Comparison of ENCODE assay signal across 23 cellular contexts in genomic region chr19:14061751-14062557, GRCh38. TPM values are rescaled to one million over a fixed set of nuclear protein-coding genes. Genes with fewer than 3 reads are reported as not detected.
A peak's percentile ranks its signal among the peaks of the same experiment; 100 is the strongest.
DNase-seq lines count a peak whose midpoint lies in the region; ATAC-seq, FAIRE-seq and TF ChIP-seq lines count a peak whose summit lies in the region.
"Had no signal": no experiment of that assay in that cellular context is flagged by ENCODE, and none has a peak within 500 bp of the region (broad histone marks: within the 10 kb centered on the region; RNA-seq: fewer than 3 reads in every experiment).

TSS of gene PALM3 (minus strand) at chr19:14062076. CDS start at chr19:14061980, 96 bp downstream.

- ATAC-seq in SK-N-SH treated with all-trans-retinoic acid at 6 μM for 48 hours (no peak), esophagus mucosa (peak; percentile 21), GM19023 (IDR thresholded peaks at IDR 0.05; ENCODE audit: unreplicated experiment) (no peak), HG02623 (IDR thresholded peaks at IDR 0.05; ENCODE audit: unreplicated experiment) (no peak)
- ATAC-seq: activated CD4-positive, CD25-positive, alpha-beta regulatory T cell treated with anti-CD3 and anti-CD28 coated beads, Interleukin-2, amount 50 U/mL, for 24 hours; foreskin keratinocyte; HCT116 had no signal

- POLR2A ChIA-PET in SK-N-SH (lab: Yijun Ruan, JAX), result no interaction called here

- no peak within 1 kb of the TSS for H3K4me2 ChIP-seq in SK-N-SH
- H3K4me2 ChIP-seq: smooth muscle cell had no signal

- H3K79me2 ChIP-seq in SK-N-SH (ENCODE audit: insufficient read depth), result no peaks in the 10 kb centered on the region

- WGBS in SK-N-SH (ENCODE audit: low lambda C conversion rate), result 46% methylated on average over 14 of the region's 19 CpGs

- H3K9me3 ChIP-seq in SK-N-SH (no peaks in the 10 kb centered on the region), mucosa of stomach (ENCODE audit: control insufficient read depth, low read length) (no peaks in the 10 kb centered on the region)

- no peaks in the 10 kb centered on the region for H3K27me3 ChIP-seq in SK-N-SH (ENCODE audit: insufficient read depth)
- peaks cover 28% of the 10 kb centered on the region for H3K27me3 ChIP-seq in mucosa of stomach (ENCODE audit: control insufficient read depth, insufficient read depth, low read length)

- no peak for TF ChIP-seq EP300 in SK-N-SH (IDR thresholded peaks at IDR 0.05; ENCODE audit: borderline replicate concordance in 1 of 2, low read depth in 1 of 2, low read length in 1 of 2)

- H3K27me3 Mint-ChIP-seq in type B pancreatic cell, result peaks cover 28% of the 10 kb centered on the region

- TF ChIP-seq RAD21 in SK-N-SH (IDR thresholded peaks at IDR 0.05; ENCODE audit: low read length), result no peak

- H3K9ac ChIP-seq in SK-N-SH, result no peak within 1 kb of the TSS
- H3K9ac ChIP-seq in mucosa of stomach (ENCODE audit: low read length), result peak within 1 kb of the TSS; percentile 53

- peaks cover 3% of the 10 kb centered on the region for H3F3A ChIP-seq in SK-N-SH (replicated peaks; ENCODE audit: insufficient read depth)

- peak within 1 kb of the TSS; percentile 10 for H3K27ac Mint-ChIP-seq in type B pancreatic cell
- H3K27ac Mint-ChIP-seq: activated T-helper 2 cell treated with anti-CD3 and anti-CD28 coated beads, Interferon-gamma antibody, Interleukin-2, Interleukin-4, amounts not matched to agents 10 μg/mL and 5 μg/mL and 100 μg/mL, durations not matched to agents 14 hours and 24 hours and 36 hours; CD4-positive, alpha-beta T cell; endodermal cell had no signal

- peaks cover 5% of the 10 kb centered on the region for H3K4me1 Mint-ChIP-seq in type B pancreatic cell (ENCODE audit: unreplicated experiment)
- H3K4me1 Mint-ChIP-seq: endodermal cell had no signal

- DNase-seq in SK-N-SH (peak; percentile 14), type B pancreatic cell (ENCODE audit: extremely low spot score, unreplicated experiment) (no peak), GM19239 (ENCODE audit: insufficient read length, low spot score) (no peak)
- DNase-seq: 8988T; CD4-positive, alpha-beta T cell; endodermal cell; foreskin keratinocyte; mesenchymal stem cell; NCI-H1694 treated with DMSO at 0.1 percent for 48 hours; SIG-M5 had no signal

- no peak for FAIRE-seq in GM19239 (lab: Jason Lieb, UNC)
- FAIRE-seq: urothelium cell line had no signal

- peaks cover 6 to 10% of the 10 kb centered on the region in 2 experiments; a peak in 2 of 4 replicates for H3K4me1 ChIP-seq in SK-N-SH (ENCODE audit: control insufficient read depth in 1 of 2, insufficient read depth in 2 of 2, low read depth in 1 of 2, low read length in 1 of 2)
- H3K4me1 ChIP-seq in mucosa of stomach (ENCODE audit: control insufficient read depth, insufficient read depth, low read length), result peaks cover 9% of the 10 kb centered on the region
- H3K4me1 ChIP-seq: foreskin keratinocyte had no signal

- H3K27ac ChIP-seq in SK-N-SH (ENCODE audit: low read depth in 2 of 2, low read length in 1 of 2), result no peak within 1 kb of the TSS
- H3K27ac ChIP-seq: foreskin keratinocyte had no signal

- H3K4me3 ChIP-seq in SK-N-SH (ENCODE audit: low read depth in 2 of 2, low read length in 1 of 2) (no peak within 1 kb of the TSS), mucosa of stomach (ENCODE audit: low read length) (no peak within 1 kb of the TSS)
- H3K4me3 ChIP-seq: smooth muscle cell had no signal

- CTCF ChIA-PET in SK-N-SH (lab: Yijun Ruan, JAX), result interaction anchor here (0.7 to 8.1 kb wide), 6 partner anchors 9 to 182 kb away, joined by 3 to 146 read pairs (median 28); partner anchors contain the start of genes ASF1B, IL27RA and MISP3

- no peaks in the 10 kb centered on the region for H3K36me3 Mint-ChIP-seq in type B pancreatic cell

- no peaks in the 10 kb centered on the region for H3K9me2 ChIP-seq in SK-N-SH

- H3K9me3 Mint-ChIP-seq in type B pancreatic cell, result no peaks in the 10 kb centered on the region
- H3K9me3 Mint-ChIP-seq: activated T-helper 2 cell treated with anti-CD3 and anti-CD28 coated beads, Interferon-gamma antibody, Interleukin-2, Interleukin-4, amounts not matched to agents 10 μg/mL and 5 μg/mL and 100 μg/mL, durations not matched to agents 14 hours and 24 hours and 36 hours; CD4-positive, alpha-beta T cell; endodermal cell had no signal

- H4K20me1 ChIP-seq in SK-N-SH (ENCODE audit: insufficient read depth), result no peaks in the 10 kb centered on the region

- no peak within 1 kb of the TSS for H2AFZ ChIP-seq in SK-N-SH (ENCODE audit: low read depth)

- H3K36me3 ChIP-seq in SK-N-SH (replicated peaks in 1 of 2; ENCODE audit: control insufficient read depth in 1 of 2, insufficient read depth in 2 of 2, low read length in 1 of 2) (no peaks in the 10 kb centered on the region), mucosa of stomach (ENCODE audit: control insufficient read depth, insufficient read depth, low read length) (no peaks in the 10 kb centered on the region)

- H3K4me3 Mint-ChIP-seq in type B pancreatic cell, result no peak within 1 kb of the TSS
- H3K4me3 Mint-ChIP-seq: CD4-positive, alpha-beta T cell; endodermal cell had no signal

- TF ChIP-seq CTCF in SK-N-SH (IDR thresholded peaks at IDR 0.05) (no peak), type B pancreatic cell (conservative IDR thresholded peaks at IDR 0.05) (no peak)

TF ChIP-seq in SK-N-SH, 30 proteins besides CTCF, POLR2A, EP300 and RAD21 (continues in another document):
- no peak for TF ChIP-seq ZBTB33 (IDR thresholded peaks at IDR 0.05; ENCODE audit: borderline replicate concordance, low read depth)
- no peak for TF ChIP-seq SMC3 (IDR thresholded peaks at IDR 0.05; ENCODE audit: low read depth, low read length)
- TF ChIP-seq RXRA (IDR thresholded peaks at IDR 0.05; ENCODE audit: borderline replicate concordance, low read depth), result no peak
- no peak for TF ChIP-seq FOXM1 (IDR thresholded peaks at IDR 0.05; ENCODE audit: low read depth)
- no peak for TF ChIP-seq IRF3 (IDR thresholded peaks at IDR 0.05; ENCODE audit: low read depth, low read length)
- TF ChIP-seq SIN3A (IDR thresholded peaks at IDR 0.05; ENCODE audit: borderline replicate concordance, low read depth, low read length), result no peak

TF ChIP-seq in SK-N-SH treated with all-trans-retinoic acid at 6 μM for 48 hours, 23 proteins besides CTCF, POLR2A, EP300 and RAD21:
- TF ChIP-seq BACH2 (CRISPR knock-in tag; IDR thresholded peaks at IDR 0.05; ENCODE audit: borderline replicate concordance) (no peak), ZNF8 (CRISPR knock-in tag; IDR thresholded peaks at IDR 0.05) (no peak), ZNF70 (CRISPR knock-in tag; IDR thresholded peaks at IDR 0.05) (no peak), ZFP3 (CRISPR knock-in tag; IDR thresholded peaks at IDR 0.05) (no peak), OSR1 (CRISPR knock-in tag; IDR thresholded peaks at IDR 0.05) (no peak), ESRRG (CRISPR knock-in tag; IDR thresholded peaks at IDR 0.05) (no peak), CREB5 (CRISPR knock-in tag; IDR thresholded peaks at IDR 0.05; ENCODE audit: low read depth) (no peak), GLIS3 (CRISPR knock-in tag; IDR thresholded peaks at IDR 0.05) (no peak)

RNA-seq across cellular contexts. Expression of gene PALM3, which starts in this region (rescaled TPM):
- polyA plus RNA-seq in SK-N-SH (2012; rRNA removed), result 5.2 and 5.5 TPM in 2 replicates
- 4.3 and 5.5 TPM in 2 replicates for polyA plus RNA-seq in SK-N-SH (2012; cell fraction: cytosol; rRNA removed)
- polyA plus RNA-seq in SK-N-SH (2012; cell fraction: nucleus; rRNA removed), result 3.1 and 3.6 TPM in 2 replicates
- total RNA-seq in esophagus mucosa (0.08 TPM), type B pancreatic cell (ENCODE audit: low replicate concordance) (0.83 and 8.1 TPM in 2 replicates)
- total RNA-seq: activated CD8-positive, alpha-beta memory T cell treated with anti-CD3 and anti-CD28 coated beads for 36 hours; foreskin keratinocyte; NCI-H460; smooth muscle cell; T-helper 2 cell treated with Interferon-gamma antibody and Interleukin-4, amounts not matched to agents 100 ng/mL and 5 ng/mL, for 36 hours had no signal

Comparison
In these comparisons a context has a peak if more than half of its experiments do, and no peak if none do; other contexts are left out.
1. Peak in ATAC-seq in esophagus mucosa; RNA of the gene not detected or under 1 TPM.